ENCODE assay signal across 8 cellular contexts in the genomic region with DNA sequence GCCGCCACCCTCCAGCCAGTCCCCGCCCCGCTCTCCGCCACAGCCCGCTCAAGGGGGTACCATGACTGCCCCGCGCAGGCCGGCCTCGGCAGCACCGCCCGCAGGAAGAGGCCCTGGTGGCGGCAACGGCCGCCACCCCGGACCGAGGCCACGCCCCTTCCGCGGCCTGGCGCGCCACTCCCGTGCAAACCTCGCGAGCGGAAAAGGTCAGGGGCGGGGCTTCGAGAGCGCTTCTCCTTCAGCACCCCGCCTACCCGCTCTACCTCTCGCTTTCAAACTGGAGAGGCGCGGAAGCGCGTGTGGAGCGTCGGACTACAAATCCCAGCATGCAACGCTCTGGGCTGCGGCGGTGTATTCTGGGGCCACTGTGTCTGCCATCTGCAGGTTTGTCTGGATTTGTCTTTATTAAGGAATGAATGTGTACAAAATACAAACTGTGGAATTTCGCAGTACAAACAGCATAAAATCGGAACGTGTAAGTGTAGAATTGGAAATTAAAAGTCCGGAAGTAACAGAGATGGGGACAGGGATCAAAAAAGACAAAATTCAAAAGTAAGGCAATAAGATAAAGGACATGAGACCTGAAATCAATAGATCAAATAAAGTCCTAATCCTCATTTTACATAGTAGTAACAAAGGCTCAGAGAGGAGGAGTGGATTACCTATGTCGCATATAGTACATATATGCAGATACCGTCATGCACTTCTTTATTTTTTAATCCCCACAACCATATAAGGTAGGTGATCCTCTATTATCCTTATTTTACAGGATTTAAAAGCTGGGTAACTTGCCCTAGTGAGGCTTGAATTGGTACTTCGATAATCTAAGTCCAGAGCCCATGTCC. TPM values are rescaled to one million over a fixed set of nuclear protein-coding genes. Genes with fewer than 3 reads are reported as not detected.
DNase-seq lines count a peak whose midpoint lies in the region; ATAC-seq, FAIRE-seq and TF ChIP-seq lines count a peak whose summit lies in the region.

No MANE protein-coding gene starts in this region.

- peaks cover 1% of the 10 kb centered on the region for H3K36me3 Mint-ChIP-seq in chondrocyte (ENCODE audit: low read depth)

- no peaks in the 10 kb centered on the region for H3K27me3 Mint-ChIP-seq in chondrocyte (ENCODE audit: low read depth)

- DNase-seq in BE2C (peak; percentile 100), GM19239 (ENCODE audit: insufficient read length, low spot score) (peak; percentile 81), NCI-H510A (lab: John Stamatoyannopoulos, UW) (peak; percentile 94), chondrocyte (ENCODE audit: low spot score) (peak; percentile 99), kidney epithelial cell (ENCODE audit: low read depth) (peak; percentile 90)
- peak; percentile 97 to 99 for DNase-seq in activated CD4-positive, alpha-beta T cell treated with anti-CD3 and anti-CD28 coated beads for 24 hours (ENCODE audit: low read depth in 2 of 2)
- peak; percentile 99 for DNase-seq in stimulated activated CD4-positive, alpha-beta T cell treated with anti-CD3 and anti-CD28 coated beads, Interleukin-15, amount 100 ng/mL, for 24 hours

- H3K27ac Mint-ChIP-seq in chondrocyte (ENCODE audit: unreplicated experiment), result peak overlapping the region; percentile 94

- H3K36me3 ChIP-seq in BE2C, result peaks cover 13% of the 10 kb centered on the region
- H3K36me3 ChIP-seq in kidney epithelial cell (ENCODE audit: control insufficient read depth, insufficient read depth, low read length), result no peaks in the 10 kb centered on the region

- peaks cover 52% of the 10 kb centered on the region for H3K4me1 Mint-ChIP-seq in chondrocyte (ENCODE audit: low read depth)

- ATAC-seq in HG03442 (IDR thresholded peaks at IDR 0.05; ENCODE audit: unreplicated experiment), result peak; percentile 93

- peak overlapping the region; percentile 77 for H3K4me3 Mint-ChIP-seq in chondrocyte (ENCODE audit: unreplicated experiment)

- H3K9me3 ChIP-seq in BE2C, result no peaks in the 10 kb centered on the region

- H3K4me1 ChIP-seq in BE2C, result peaks cover 20% of the 10 kb centered on the region

- H3K27me3 ChIP-seq in BE2C (no peaks in the 10 kb centered on the region), kidney epithelial cell (ENCODE audit: control insufficient read depth, insufficient read depth, low read length) (no peaks in the 10 kb centered on the region)

- peaks cover 3% of the 10 kb centered on the region for H3K9me3 Mint-ChIP-seq in chondrocyte (ENCODE audit: low read depth)

- FAIRE-seq in GM19239 (lab: Jason Lieb, UNC), result peak; percentile 98

- peak; percentile 38 for TF ChIP-seq CTCF in BE2C (IDR thresholded peaks at IDR 0.05; ENCODE audit: low read depth, low read length)
- peak; percentile 74 for TF ChIP-seq CTCF in chondrocyte (IDR thresholded peaks at IDR 0.05)
- peak; percentile 42 for TF ChIP-seq CTCF in kidney epithelial cell (IDR thresholded peaks at IDR 0.05; ENCODE audit: insufficient read depth, low read length, poor library complexity, severe bottlenecking)

- H3K4me3 ChIP-seq in BE2C (ENCODE audit: low read depth, low read length) (peak overlapping the region; percentile 91), kidney epithelial cell (ENCODE audit: low read depth, low read length) (peak overlapping the region; percentile 79)

RNA-seq across cellular contexts. Expression of gene ADSS2, which starts 0.5 kb away (rescaled TPM):
- 24.6 TPM for polyA plus RNA-seq in BE2C (2012; ENCODE audit: insufficient read depth, insufficient read length, low read depth)
- total RNA-seq in chondrocyte (43.8 to 53.6 TPM (median 47.7 TPM) in 3 replicates), kidney epithelial cell (42.0 and 42.4 TPM in 2 replicates)

RNA-seq across cellular contexts. Expression of gene CATSPERE, which starts 8.9 kb away (rescaled TPM):
- polyA plus RNA-seq in BE2C (2012; ENCODE audit: insufficient read depth, insufficient read length, low read depth), result not detected
- total RNA-seq in chondrocyte (1.5 to 2.3 TPM (median 2.3 TPM) in 3 replicates), kidney epithelial cell (0.13 and 0.21 TPM in 2 replicates)

Comparison
In these comparisons a context has a peak if more than half of its experiments do, and no peak if none do; other contexts are left out.
1. Peak in every context shown above with its lines: DNase-seq, ATAC-seq and H3K4me3 ChIP-seq.